Comparison of ENCODE assay signal across 18 cellular contexts in genomic region chr7:27916372-27916771, GRCh38.
A peak's percentile ranks its signal among the peaks of the same experiment; 100 is the strongest.
DNase-seq lines count a peak whose midpoint lies in the region; ATAC-seq and TF ChIP-seq lines count a peak whose summit lies in the region.
"Had no signal": no experiment of that assay in that cellular context is flagged by ENCODE, and none has a peak within 500 bp of the region (broad histone marks: within the 10 kb centered on the region; RNA-seq: fewer than 3 reads in every experiment).

No MANE protein-coding gene starts in this region.

- no peak overlapping the region for H3K4me2 ChIP-seq in trophoblast cell (ENCODE audit: low read length)

- no peak overlapping the region for H3K27ac Mint-ChIP-seq in CD4-positive, alpha-beta memory T cell
- H3K27ac Mint-ChIP-seq: CD4-positive, CD25-positive, alpha-beta regulatory T cell had no signal

- intact Hi-C loops in CD4-positive, alpha-beta memory T cell (cut with micrococcal nuclease) = no loop called here
- intact Hi-C loops in A673 (cut with micrococcal nuclease; ENCODE audit: unreplicated experiment) = no loop called here

- no peak overlapping the region for H2BK5ac ChIP-seq in trophoblast cell (ENCODE audit: low read depth, low read length, poor library complexity)

- H4K12ac ChIP-seq in trophoblast cell (ENCODE audit: low read depth, low read length) = no peak overlapping the region

- H3K9me3 Mint-ChIP-seq in CD4-positive, alpha-beta memory T cell = peaks cover 0 to 3% (median 0%) of the 10 kb centered on the region in 8 donors
- H3K9me3 Mint-ChIP-seq: CD4-positive, CD25-positive, alpha-beta regulatory T cell had no signal

- POLR2A ChIA-PET in CD4-positive, alpha-beta memory T cell (lab: Charles Lee; ENCODE audit: partially characterized antibody) = no interaction called here
- POLR2A ChIA-PET in A673 (lab: Charles Lee; ENCODE audit: low non-redundant PET) = no interaction called here

- H3K36me3 Mint-ChIP-seq in CD4-positive, alpha-beta memory T cell = peaks cover 0 to 16% of the 10 kb centered on the region in 2 donors

- no peak overlapping the region for H2AFZ ChIP-seq in trophoblast cell (ENCODE audit: insufficient read depth, low read length, poor library complexity)

- peak; percentile 83 for ATAC-seq in esophagus mucosa

- no peak overlapping the region for H4K91ac ChIP-seq in trophoblast cell (ENCODE audit: low read depth, low read length)

- no peak overlapping the region for H2AK5ac ChIP-seq in trophoblast cell (ENCODE audit: low read length)

- no peaks in the 10 kb centered on the region for H3K79me1 ChIP-seq in trophoblast cell (ENCODE audit: low read length)

- no peak overlapping the region for H3K18ac ChIP-seq in trophoblast cell (ENCODE audit: low read length)

- no peak overlapping the region for H3K9ac ChIP-seq in trophoblast cell (ENCODE audit: low read length)

- no peak overlapping the region for H2BK120ac ChIP-seq in trophoblast cell (ENCODE audit: insufficient read depth, low read length, poor library complexity)

- H3K9me3 ChIP-seq in trophoblast cell (ENCODE audit: insufficient read depth, low read depth, low read length) (peaks cover 2% of the 10 kb centered on the region), A673 (ENCODE audit: low read depth, low read length, poor library complexity, severe bottlenecking) (no peaks in the 10 kb centered on the region)
- no peaks in the 10 kb centered on the region for H3K9me3 ChIP-seq in CD4-positive, alpha-beta memory T cell (ENCODE audit: control insufficient read depth in 1 of 2, low read length in 2 of 2)
- no peaks in the 10 kb centered on the region for H3K9me3 ChIP-seq in effector memory CD4-positive, alpha-beta T cell (ENCODE audit: control insufficient read depth, low read length)

- H3K14ac ChIP-seq in trophoblast cell (ENCODE audit: low read length) = no peak overlapping the region

- no peak overlapping the region for H2BK12ac ChIP-seq in trophoblast cell (ENCODE audit: low read length)

- H3K23ac ChIP-seq in trophoblast cell (ENCODE audit: low read length) = no peak overlapping the region

- H3K4me1 ChIP-seq in trophoblast cell (ENCODE audit: control insufficient read depth in 1 of 2, insufficient read depth in 2 of 2, low read length in 2 of 2) = no peaks in the 10 kb centered on the region
- H3K4me1 ChIP-seq in CD4-positive, alpha-beta memory T cell (ENCODE audit: insufficient read depth, low read length) = no peaks in the 10 kb centered on the region
- H3K4me1 ChIP-seq in A673 (ENCODE audit: insufficient read depth, low read length, poor library complexity, severe bottlenecking) = peaks cover 3% of the 10 kb centered on the region
- no peaks in the 10 kb centered on the region for H3K4me1 ChIP-seq in effector memory CD4-positive, alpha-beta T cell (ENCODE audit: control insufficient read depth, insufficient read depth, low read length, poor library complexity, severe bottlenecking)

- CTCF ChIA-PET in CD4-positive, alpha-beta memory T cell (lab: Charles Lee; ENCODE audit: partially characterized antibody) = interaction anchor here (1.9 to 2.7 kb wide), 2 partner anchors 104 to 720 kb away, joined by 4 to 7 read pairs; no protein-coding TSS in a partner anchor
- CTCF ChIA-PET in A673 (lab: Charles Lee) = no interaction called here

- H3K4me3 Mint-ChIP-seq in CD4-positive, alpha-beta memory T cell = no peak overlapping the region
- H3K4me3 Mint-ChIP-seq: CD4-positive, CD25-positive, alpha-beta regulatory T cell had no signal

- DNase-seq in DMS53 (lab: John Stamatoyannopoulos, UW) (peak; percentile 65), LoVo (ENCODE audit: low spot score) (peak; percentile 53), trophoblast cell (peak; percentile 38 to 70), NCI-H1930 (lab: John Stamatoyannopoulos, UW) (no peak), A673 (ENCODE audit: low spot score) (no peak)
- no peak for DNase-seq in CD4-positive, alpha-beta memory T cell
- DNase-seq in effector memory CD4-positive, alpha-beta T cell = no peak
- DNase-seq: CD4-positive, CD25-positive, alpha-beta regulatory T cell; GF-D8; HCEC 1CT; KBM-7; NCI-H1048; NCI-H2107; NCI-H2227 treated with DMSO at 0.1 percent for 48 hours; NCI-H524 treated with DMSO at 0.1 percent for 48 hours; RPMI8226 had no signal

- no peak overlapping the region for H3K27ac ChIP-seq in trophoblast cell (ENCODE audit: low read depth, low read length)
- no peak overlapping the region for H3K27ac ChIP-seq in CD4-positive, alpha-beta memory T cell (ENCODE audit: low read depth, low read length)
- no peak overlapping the region for H3K27ac ChIP-seq in A673 (ENCODE audit: low read depth, low read length, poor library complexity, severe bottlenecking)
- H3K27ac ChIP-seq in effector memory CD4-positive, alpha-beta T cell (ENCODE audit: insufficient read depth, low read length, poor library complexity, severe bottlenecking) = no peak overlapping the region

- H3K4me3 ChIP-seq in trophoblast cell (ENCODE audit: low read depth, low read length) = no peak overlapping the region
- H3K4me3 ChIP-seq in CD4-positive, alpha-beta memory T cell (ENCODE audit: low read length in 2 of 2) = no peak overlapping the region
- H3K4me3 ChIP-seq in A673 (ENCODE audit: low read depth, low read length, poor library complexity, severe bottlenecking) = no peak overlapping the region
- no peak overlapping the region for H3K4me3 ChIP-seq in effector memory CD4-positive, alpha-beta T cell (ENCODE audit: insufficient read depth, low read depth, low read length, poor library complexity, severe bottlenecking)
- H3K4me3 ChIP-seq: SJSA1 had no signal

- H3K79me2 ChIP-seq in trophoblast cell (ENCODE audit: control insufficient read depth, insufficient read depth, low read length, poor library complexity) = no peaks in the 10 kb centered on the region

- no peaks in the 10 kb centered on the region for H3K27me3 Mint-ChIP-seq in CD4-positive, alpha-beta memory T cell
- H3K27me3 Mint-ChIP-seq: CD4-positive, CD25-positive, alpha-beta regulatory T cell had no signal

- H3K4me1 Mint-ChIP-seq in CD4-positive, alpha-beta memory T cell = peaks cover 0 to 4% (median 0%) of the 10 kb centered on the region in 4 donors

- no peak overlapping the region for H3K4ac ChIP-seq in trophoblast cell (ENCODE audit: low read depth, low read length)

- no TSS peak for BruUV-seq in A673 (replicated peaks; lab: Mats Ljungman, UMichigan)

- H4K8ac ChIP-seq in trophoblast cell (ENCODE audit: low read depth, low read length) = no peak overlapping the region

- H3K27me3 ChIP-seq in trophoblast cell (ENCODE audit: insufficient read depth, low read length) = no peaks in the 10 kb centered on the region
- H3K27me3 ChIP-seq in CD4-positive, alpha-beta memory T cell (ENCODE audit: insufficient read depth, low read length) = no peaks in the 10 kb centered on the region
- H3K27me3 ChIP-seq in A673 (replicated peaks; ENCODE audit: insufficient read depth, low read depth, low read length, poor library complexity) = peaks cover 71% of the 10 kb centered on the region
- no peaks in the 10 kb centered on the region for H3K27me3 ChIP-seq in effector memory CD4-positive, alpha-beta T cell (replicated peaks; ENCODE audit: control insufficient read depth, insufficient read depth, low read length, poor library complexity, severe bottlenecking)
- H3K27me3 ChIP-seq: SJSA1 had no signal

- H3K36me3 ChIP-seq in trophoblast cell (ENCODE audit: control insufficient read depth in 1 of 2, insufficient read depth in 2 of 2, low read length in 2 of 2) (no peaks in the 10 kb centered on the region), A673 (ENCODE audit: insufficient read depth, low read length, poor library complexity, severe bottlenecking) (no peaks in the 10 kb centered on the region)
- no peaks in the 10 kb centered on the region for H3K36me3 ChIP-seq in CD4-positive, alpha-beta memory T cell (ENCODE audit: insufficient read depth, low read length)
- no peaks in the 10 kb centered on the region for H3K36me3 ChIP-seq in effector memory CD4-positive, alpha-beta T cell (ENCODE audit: control insufficient read depth, insufficient read depth, low read length)

- WGBS in trophoblast cell (ENCODE audit: extremely low coverage, insufficient coverage, insufficient read length) = no CpG with 5 or more reads among the region's 1 CpG

- no peak for TF ChIP-seq CTCF in A673 (conservative IDR thresholded peaks at IDR 0.05; ENCODE audit: low read depth, low read length)

Comparison
In these comparisons a context has a peak if more than half of its experiments do, and no peak if none do; other contexts are left out.
1. DNase-seq: peak in DMS53 (single experiment), LoVo (single experiment) and trophoblast cell (2 of 2); none in NCI-H1930 (0 of 2), CD4-positive, alpha-beta memory T cell (0 of 5), A673 (single experiment) and effector memory CD4-positive, alpha-beta T cell (0 of 3).